Comparison of ENCODE assay signal across 34 cellular contexts in genomic region chr5:3340471-3340870, GRCh38.
"Had no signal": no experiment of that assay in that cellular context is flagged by ENCODE, and none has a peak within 500 bp of the region (broad histone marks: within the 10 kb centered on the region; RNA-seq: fewer than 3 reads in every experiment).

No MANE protein-coding gene starts in this region.

- FAIRE-seq: astrocyte, bronchial epithelial cell, colon had no signal

- ATAC-seq: activated CD4-positive, CD25-positive, alpha-beta regulatory T cell treated with anti-CD3 and anti-CD28 coated beads, Interleukin-2, amount 50 U/mL, for 24 hours; activated CD8-positive, alpha-beta T cell treated with anti-CD3 and anti-CD28 coated beads for 36 hours; activated T-cell treated with anti-CD3 and anti-CD28 coated beads, Interleukin-2, amount 50 U/mL, for 4 hours; activated T-helper 17 cell treated with anti-CD3 and anti-CD28 coated beads, Interleukin-2, amount 50 U/mL, for 72 hours; effector memory CD8-positive, alpha-beta T cell; foreskin keratinocyte; gastroesophageal sphincter; T-helper 17 cell had no signal

- H3K4me1 Mint-ChIP-seq: activated B cell treated with CpG ODN at 0.5 μM for 24 hours; activated T-helper 17 cell treated with anti-CD3 and anti-CD28 coated beads, Interleukin-2, amount 50 U/mL, for 72 hours; central memory CD8-positive, alpha-beta T cell; T-helper 17 cell had no signal

- H3K4me3 Mint-ChIP-seq: activated B cell treated with CpG ODN at 0.5 μM for 24 hours; activated CD8-positive, alpha-beta T cell treated with anti-CD3 and anti-CD28 coated beads for 36 hours; activated naive CD8-positive, alpha-beta T cell; activated T-cell treated with anti-CD3 and anti-CD28 coated beads, Interleukin-2, amount 50 U/mL, for 4 hours; activated T-helper 17 cell treated with anti-CD3 and anti-CD28 coated beads, Interleukin-2, amount 50 U/mL, for 72 hours; central memory CD8-positive, alpha-beta T cell; effector memory CD8-positive, alpha-beta T cell; T-helper 17 cell; T-helper 2 cell treated with Interferon-gamma antibody and Interleukin-4, amounts not matched to agents 5 μg/mL and 100 μg/mL, for 36 hours had no signal

- H3K9me3 Mint-ChIP-seq: activated B cell treated with CpG ODN at 0.5 μM for 24 hours; activated CD8-positive, alpha-beta T cell treated with anti-CD3 and anti-CD28 coated beads for 36 hours had no signal

- H3K4me3 ChIP-seq: esophagus muscularis mucosa, gastroesophageal sphincter had no signal

- H3K27me3 Mint-ChIP-seq: activated B cell treated with CpG ODN at 0.5 μM for 24 hours; activated CD8-positive, alpha-beta T cell treated with anti-CD3 and anti-CD28 coated beads for 36 hours; activated naive CD8-positive, alpha-beta T cell; activated T-helper 17 cell treated with anti-CD3 and anti-CD28 coated beads, Interleukin-2, amount 50 U/mL, for 72 hours; central memory CD8-positive, alpha-beta T cell; effector memory CD8-positive, alpha-beta T cell; T-helper 17 cell had no signal

- H3K36me3 Mint-ChIP-seq: activated naive CD8-positive, alpha-beta T cell had no signal

- H3K4me1 ChIP-seq: esophagus muscularis mucosa, gastroesophageal sphincter had no signal

- H3K27ac ChIP-seq: brain microvascular endothelial cell, esophagus muscularis mucosa, foreskin keratinocyte, gastroesophageal sphincter, WERI-Rb-1 had no signal

- H3K9me3 ChIP-seq: esophagus muscularis mucosa, gastroesophageal sphincter had no signal

- H3K27me3 ChIP-seq: brain microvascular endothelial cell, foreskin keratinocyte had no signal

- H3K27ac Mint-ChIP-seq: activated B cell treated with CpG ODN at 0.5 μM for 24 hours; activated CD8-positive, alpha-beta T cell treated with anti-CD3 and anti-CD28 coated beads for 36 hours; activated naive CD8-positive, alpha-beta T cell; activated T-helper 17 cell treated with anti-CD3 and anti-CD28 coated beads, Interleukin-2, amount 50 U/mL, for 72 hours; effector memory CD8-positive, alpha-beta T cell; T-helper 17 cell; T-helper 2 cell treated with Interferon-gamma antibody and Interleukin-4, amounts not matched to agents 5 μg/mL and 100 μg/mL, for 36 hours had no signal

- H3K36me3 ChIP-seq: brain microvascular endothelial cell, esophagus muscularis mucosa, gastroesophageal sphincter, WERI-Rb-1 had no signal

- DNase-seq: activated B cell treated with CpG ODN at 0.5 μM for 24 hours; activated CD4-positive, alpha-beta T cell treated with anti-CD3 and anti-CD28 coated beads for 48 hours; activated CD4-positive, alpha-beta T cell treated with anti-CD3 and anti-CD28 coated beads, Interleukin-2, amount 50 U/mL, for 1 hour; activated CD4-positive, alpha-beta T cell treated with anti-CD3 and anti-CD28 coated beads, Interleukin-2, amount 50 U/mL, for 48 hours; activated CD8-positive, alpha-beta memory T cell treated with anti-CD3 and anti-CD28 coated beads for 24 hours; activated CD8-positive, alpha-beta T cell treated with anti-CD3 and anti-CD28 coated beads for 36 hours; activated effector memory CD4-positive, alpha-beta T cell treated with Interleukin-2 at 50 U/mL for 16 hours; activated gamma-delta T cell treated with Interleukin-2 at 50 U/mL for 16 hours; activated naive CD4-positive, alpha-beta T cell treated with anti-CD3 and anti-CD28 coated beads, Interleukin-2, amount 50 U/mL, for 16 hours; activated naive CD4-positive, alpha-beta T cell treated with Interleukin-2 at 50 U/mL for 16 hours; activated T-cell treated with anti-CD3 and anti-CD28 coated beads, Interleukin-2, amount 50 U/mL, for 4 hours; amniotic stem cell; anterior cingulate cortex; brain microvascular endothelial cell; cortex of kidney; dermis blood vessel endothelial cell; effector CD4-positive, alpha-beta T cell; effector memory CD8-positive, alpha-beta T cell; erythroblast; foreskin keratinocyte; T-helper 1 cell; T-helper 17 cell; T1000; WERI-Rb-1 had no signal
